ENCODE assay signal across 1 cellular context in the genomic region with DNA sequence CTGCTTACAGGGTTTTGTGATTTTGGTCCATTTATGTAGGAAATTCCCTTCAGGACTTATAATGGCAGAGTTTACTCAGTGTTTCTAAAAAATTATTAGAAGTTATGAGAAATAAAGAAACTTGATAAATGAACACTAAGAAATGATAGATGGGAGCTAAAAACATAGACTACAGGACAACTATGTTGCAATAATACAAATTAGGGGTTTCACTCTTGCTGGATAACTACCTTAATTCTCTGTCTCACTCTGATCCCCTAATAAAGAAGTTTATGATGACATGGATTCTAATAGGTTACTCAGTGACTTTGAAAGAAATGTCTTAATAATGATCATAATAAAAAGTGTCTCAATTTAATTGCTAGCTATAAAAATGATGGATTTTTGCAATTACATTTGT.
TF ChIP-seq lines count a peak whose summit lies in the region.

No MANE protein-coding gene starts in this region.

TF ChIP-seq in H1, 55 proteins besides CTCF, POLR2A, EP300 and RAD21:
- TF ChIP-seq CEBPB (IDR thresholded peaks at IDR 0.05; ENCODE audit: low read depth, low read length) (peak; percentile 28; the same call in 1 of the 2 replicates), EZH2 (IDR thresholded peaks at IDR 0.05; ENCODE audit: low read depth, low read length, severe bottlenecking) (no peak)
